8 cellular contexts compared by ENCODE assay signal in the genomic region with DNA sequence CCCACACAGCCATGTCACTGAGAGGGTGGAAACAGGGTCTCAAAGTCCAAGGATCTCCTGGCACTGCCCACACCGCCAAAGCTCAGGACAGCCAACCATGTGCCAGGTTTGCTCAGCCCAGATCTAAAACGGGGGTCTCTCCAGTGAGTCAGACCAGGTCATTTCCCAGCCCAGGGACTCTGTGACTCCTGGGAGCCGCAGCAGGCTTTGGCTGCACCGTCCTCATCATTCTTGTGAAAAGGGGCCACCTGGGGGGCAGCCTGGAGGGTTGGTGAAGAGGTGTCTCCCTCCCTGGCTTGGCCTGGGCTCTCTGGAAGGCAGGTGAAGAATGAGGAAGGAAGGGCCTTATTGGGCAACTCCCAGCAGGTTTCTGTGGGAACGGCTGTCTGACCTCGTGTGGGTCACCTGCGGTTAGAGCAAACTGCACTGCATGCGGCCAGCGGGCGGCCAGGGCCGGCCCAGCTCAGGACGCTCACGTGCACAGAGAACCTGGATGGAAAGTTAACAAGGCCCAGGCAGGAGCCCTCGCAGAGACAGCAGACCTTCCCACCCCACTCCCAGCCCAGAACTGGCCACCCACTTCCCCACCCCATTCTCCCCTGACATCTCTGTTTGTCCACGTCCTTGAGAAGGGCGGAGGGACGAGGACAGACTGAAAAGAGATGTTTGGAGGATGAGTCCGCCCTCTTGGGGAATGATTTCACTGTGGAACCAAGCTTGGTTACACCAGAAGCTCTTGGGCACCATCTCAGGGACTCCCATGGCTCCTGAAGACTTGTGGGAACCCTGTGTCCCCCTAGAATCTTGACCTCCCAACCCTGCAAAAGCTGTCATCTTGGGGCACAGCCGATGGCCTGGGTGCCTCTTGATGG. TPM values are rescaled to one million over a fixed set of nuclear protein-coding genes. Genes with fewer than 3 reads are reported as not detected.
A peak's percentile ranks its signal among the peaks of the same experiment; 100 is the strongest.
DNase-seq lines count a peak whose midpoint lies in the region; ATAC-seq, FAIRE-seq and TF ChIP-seq lines count a peak whose summit lies in the region.

No MANE protein-coding gene starts in this region.

- H3K4me3 Mint-ChIP-seq in MCF 10A (ENCODE audit: unreplicated experiment): no peak overlapping the region
- no peak overlapping the region for H3K4me3 Mint-ChIP-seq in activated T-cell treated with anti-CD3 and anti-CD28 coated beads, Interleukin-2, amount 50 U/mL, for 72 hours

- H3K9me3 Mint-ChIP-seq in MCF 10A (ENCODE audit: unreplicated experiment): no peaks in the 10 kb centered on the region
- no peaks in the 10 kb centered on the region for H3K9me3 Mint-ChIP-seq in activated T-cell treated with anti-CD3 and anti-CD28 coated beads, Interleukin-2, amount 50 U/mL, for 72 hours

- TF ChIP-seq POLR2A in GM12892 (IDR thresholded peaks at IDR 0.05; ENCODE audit: low read depth, low read length): no peak

- H3K4me1 ChIP-seq in right atrium auricular region (peaks cover 0 to 5% of the 10 kb centered on the region in 2 donors), liver (ENCODE audit: control insufficient read depth in 4 of 4, insufficient read depth in 4 of 4, low read length in 3 of 4) (peaks cover 0 to 14% (median 7%) of the 10 kb centered on the region in 4 donors)

- CTCF ChIA-PET in MCF 10A (lab: Yijun Ruan, JAX): interaction anchor here (0.6 to 1.2 kb wide), 8 partner anchors 13 to 101 kb away, joined by 3 to 6 read pairs (median 3); no protein-coding TSS in a partner anchor

- H3K36me3 ChIP-seq in right atrium auricular region (no peaks in the 10 kb centered on the region), liver (ENCODE audit: control insufficient read depth in 4 of 4, insufficient read depth in 3 of 4, low read depth in 1 of 4, low read length in 3 of 4) (no peaks in the 10 kb centered on the region)

- peaks cover 37% of the 10 kb centered on the region for H3K4me1 Mint-ChIP-seq in MCF 10A (ENCODE audit: insufficient read depth, unreplicated experiment)
- peaks cover 7% of the 10 kb centered on the region for H3K4me1 Mint-ChIP-seq in activated T-cell treated with anti-CD3 and anti-CD28 coated beads, Interleukin-2, amount 50 U/mL, for 72 hours (ENCODE audit: low read depth)

- BruUV-seq in MCF 10A (replicated peaks; lab: Mats Ljungman, UMichigan): no TSS peak

- no peak for FAIRE-seq in GM12892 (lab: Jason Lieb, UNC)

- no peak overlapping the region for H3K27ac ChIP-seq in right atrium auricular region
- peak overlapping the region; percentile 71 to 85 for H3K27ac ChIP-seq in liver (ENCODE audit: low read depth in 1 of 2, low read length in 2 of 2)
- H3K27ac ChIP-seq in dorsolateral prefrontal cortex: peak overlapping the region in 3 of 59 donors; percentile 26 to 53 (median 44)

- peak overlapping the region in 1 of 2 donors; percentile 40 for H3K9ac ChIP-seq in liver (ENCODE audit: low read depth in 1 of 2, low read length in 2 of 2)

- no peaks in the 10 kb centered on the region for H3K9me3 ChIP-seq in right atrium auricular region
- H3K9me3 ChIP-seq in liver (ENCODE audit: control insufficient read depth in 4 of 4, low read length in 3 of 4): no peaks in the 10 kb centered on the region

- peak; percentile 51 to 62 for TF ChIP-seq RAD21 in liver (IDR thresholded peaks at IDR 0.05)

- H3K4me3 ChIP-seq in right atrium auricular region (no peak overlapping the region), liver (ENCODE audit: low read depth in 1 of 3, low read length in 3 of 3) (no peak overlapping the region), dorsolateral prefrontal cortex (no peak overlapping the region)

- H3K27ac Mint-ChIP-seq in MCF 10A (ENCODE audit: low read depth, unreplicated experiment): peak overlapping the region; percentile 90
- no peak overlapping the region for H3K27ac Mint-ChIP-seq in activated T-cell treated with anti-CD3 and anti-CD28 coated beads, Interleukin-2, amount 50 U/mL, for 72 hours

- POLR2A ChIA-PET in MCF 10A (lab: Yijun Ruan, JAX): interaction anchor here (0.6 to 4.1 kb wide), 14 partner anchors 12 to 239 kb away, joined by 3 to 28 read pairs (median 4); partner anchors contain the start of gene LITAF

- H3K27me3 Mint-ChIP-seq in MCF 10A (ENCODE audit: insufficient read depth, unreplicated experiment): no peaks in the 10 kb centered on the region
- no peaks in the 10 kb centered on the region for H3K27me3 Mint-ChIP-seq in activated T-cell treated with anti-CD3 and anti-CD28 coated beads, Interleukin-2, amount 50 U/mL, for 72 hours (ENCODE audit: low read depth)

- TF ChIP-seq CTCF in right atrium auricular region (IDR thresholded peaks at IDR 0.05): no peak
- no peak for TF ChIP-seq CTCF in MCF 10A (IDR thresholded peaks at IDR 0.05; ENCODE audit: unreplicated experiment)
- no peak for TF ChIP-seq CTCF in liver (IDR thresholded peaks at IDR 0.05; ENCODE audit: low read depth, low read length, missing input control)
- no peak for TF ChIP-seq CTCF in dorsolateral prefrontal cortex (IDR thresholded peaks at IDR 0.05 in 54 of 56, conservative IDR thresholded peaks at IDR 0.05 in 2 of 56; ENCODE audit: low read depth in 1 of 56, partially characterized antibody in 56 of 56)
- TF ChIP-seq CTCF in GM10266 (IDR thresholded peaks at IDR 0.05; ENCODE audit: control insufficient read depth, insufficient read depth, low read depth, missing control alignments): no peak

- 36% methylated on average over 19 of the region's 19 CpGs for WGBS in liver

- peaks cover 15% of the 10 kb centered on the region for H3K36me3 Mint-ChIP-seq in MCF 10A (ENCODE audit: insufficient read depth, unreplicated experiment)
- no peaks in the 10 kb centered on the region for H3K36me3 Mint-ChIP-seq in activated T-cell treated with anti-CD3 and anti-CD28 coated beads, Interleukin-2, amount 50 U/mL, for 72 hours (ENCODE audit: insufficient read depth in 2 of 2)

- no peaks in the 10 kb centered on the region for H3K27me3 ChIP-seq in right atrium auricular region
- no peaks in the 10 kb centered on the region for H3K27me3 ChIP-seq in liver (ENCODE audit: control insufficient read depth in 4 of 4, insufficient read depth in 4 of 4, low read length in 3 of 4)
- no peaks in the 10 kb centered on the region for H3K27me3 ChIP-seq in dorsolateral prefrontal cortex

- DNase-seq in Right ventricle myocardium inferior (ENCODE audit: missing footprints) (peak; percentile 88), right atrium auricular region (ENCODE audit: low spot score) (no peak), MCF 10A (ENCODE audit: unreplicated experiment) (peak; percentile 92), dorsolateral prefrontal cortex (no peak), GM12892 (ENCODE audit: insufficient read length) (no peak), GM10266 (ENCODE audit: extremely low spot score) (no peak)
- no peak for DNase-seq in activated T-cell treated with anti-CD3 and anti-CD28 coated beads, Interleukin-2, amount 50 U/mL, for 72 hours

- ATAC-seq in Right ventricle myocardium inferior: no peak
- ATAC-seq in activated T-cell treated with anti-CD3 and anti-CD28 coated beads, Interleukin-2, amount 50 U/mL, for 72 hours (replicated peaks in 1 of 2): no peak

- intact Hi-C loops in Right ventricle myocardium inferior (cut with DNase I) (no loop called here), MCF 10A (cut with micrococcal nuclease) (no loop called here), dorsolateral prefrontal cortex (cut with DNase I) (no loop called here)

TF ChIP-seq in liver, 16 proteins besides CTCF, POLR2A, EP300 and RAD21 (continues in another document):
- peak in 1 of 2 donors; percentile 86 for TF ChIP-seq EGR1 (IDR thresholded peaks at IDR 0.05; ENCODE audit: low read depth in 2 of 2)
- TF ChIP-seq FOXA2 (IDR thresholded peaks at IDR 0.05): no peak
- TF ChIP-seq JUND (IDR thresholded peaks at IDR 0.05): peak in 1 of 2 donors; percentile 36
- TF ChIP-seq YY1 (IDR thresholded peaks at IDR 0.05): peak; percentile 58
- peak; percentile 86 for TF ChIP-seq SP1 (IDR thresholded peaks at IDR 0.05)
- TF ChIP-seq, protein P1, sequence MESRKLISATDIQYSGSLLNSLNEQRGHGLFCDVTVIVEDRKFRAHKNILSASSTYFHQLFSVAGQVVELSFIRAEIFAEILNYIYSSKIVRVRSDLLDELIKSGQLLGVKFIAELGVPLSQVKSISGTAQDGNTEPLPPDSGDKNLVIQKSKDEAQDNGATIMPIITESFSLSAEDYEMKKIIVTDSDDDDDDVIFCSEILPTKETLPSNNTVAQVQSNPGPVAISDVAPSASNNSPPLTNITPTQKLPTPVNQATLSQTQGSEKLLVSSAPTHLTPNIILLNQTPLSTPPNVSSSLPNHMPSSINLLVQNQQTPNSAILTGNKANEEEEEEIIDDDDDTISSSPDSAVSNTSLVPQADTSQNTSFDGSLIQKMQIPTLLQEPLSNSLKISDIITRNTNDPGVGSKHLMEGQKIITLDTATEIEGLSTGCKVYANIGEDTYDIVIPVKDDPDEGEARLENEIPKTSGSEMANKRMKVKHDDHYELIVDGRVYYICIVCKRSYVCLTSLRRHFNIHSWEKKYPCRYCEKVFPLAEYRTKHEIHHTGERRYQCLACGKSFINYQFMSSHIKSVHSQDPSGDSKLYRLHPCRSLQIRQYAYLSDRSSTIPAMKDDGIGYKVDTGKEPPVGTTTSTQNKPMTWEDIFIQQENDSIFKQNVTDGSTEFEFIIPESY (IDR thresholded peaks at IDR 0.05): peak; percentile 76
- TF ChIP-seq GABPA (IDR thresholded peaks at IDR 0.05 in 1 of 2, conservative IDR thresholded peaks at IDR 0.05 in 1 of 2): peak in 1 of 2 donors; percentile 47
- peak; percentile 67 for TF ChIP-seq FOXA1 (IDR thresholded peaks at IDR 0.05)
- TF ChIP-seq ATF3 (IDR thresholded peaks at IDR 0.05): peak; percentile 53
- no peak for TF ChIP-seq TAF1 (conservative IDR thresholded peaks at IDR 0.05)
- peak; percentile 96 to 97 for TF ChIP-seq RXRA (IDR thresholded peaks at IDR 0.05)

RNA-seq across cellular contexts. Expression of gene LITAF, which starts 25.6 kb away (rescaled TPM):
- total RNA-seq in Right ventricle myocardium inferior: 78.4 TPM
- total RNA-seq in right atrium auricular region: 10 to 100 TPM; 48.1 to 50.7 TPM
- 120 and 161 TPM in 2 replicates for total RNA-seq in MCF 10A (2022)
- 10 to 100 TPM in 1 of 2 donors, 1 to 10 TPM in 1; 5.2 to 14.0 TPM for total RNA-seq in liver
- 10 to 100 TPM; 58.1 to 65.2 TPM for polyA plus RNA-seq in liver
- 100 to 1,000 TPM in 7 of 120 experiments, 10 to 100 TPM in 113; 14.7 to 172 (median 49.8) TPM for total RNA-seq in dorsolateral prefrontal cortex
- 100 to 1,000 TPM; 110 to 137 TPM for total RNA-seq in activated T-cell treated with anti-CD3 and anti-CD28 coated beads, Interleukin-2, amount 50 U/mL, for 72 hours
- polyA plus RNA-seq in GM12892 (2012; ENCODE audit: missing spikeins): 138 TPM

RNA-seq across cellular contexts. Expression of gene SNN, which starts 55.9 kb away (rescaled TPM):
- total RNA-seq in Right ventricle myocardium inferior (27.7 TPM), right atrium auricular region (10 to 100 TPM; 18.9 to 20.0 TPM), MCF 10A (2022) (1.9 and 5.8 TPM in 2 replicates), liver (1 to 10 TPM; 5.7 to 6.2 TPM), dorsolateral prefrontal cortex (100 to 1,000 TPM in 118 of 120 experiments, 10 to 100 TPM in 2; 90.3 to 278 (median 166) TPM)
- polyA plus RNA-seq in liver: 1 to 10 TPM; 2.5 to 5.0 TPM
- 10 to 100 TPM; 10.4 to 11.6 TPM for total RNA-seq in activated T-cell treated with anti-CD3 and anti-CD28 coated beads, Interleukin-2, amount 50 U/mL, for 72 hours
- 23.2 TPM for polyA plus RNA-seq in GM12892 (2012; ENCODE audit: missing spikeins)

Comparison
In these comparisons a context has a peak if more than half of its experiments do, and no peak if none do; other contexts are left out.
1. DNase-seq: peak in Right ventricle myocardium inferior (single experiment) and MCF 10A (single experiment); none in right atrium auricular region (single experiment), dorsolateral prefrontal cortex (0 of 10), activated T-cell treated with anti-CD3 and anti-CD28 coated beads, Interleukin-2, amount 50 U/mL, for 72 hours (0 of 2), GM12892 (single experiment) and GM10266 (single experiment).
2. H3K27ac ChIP-seq: peak in liver (2 of 2); none in right atrium auricular region (0 of 2).